Comparison of ENCODE assay signal across 1 cellular context in genomic region chr5:133372306-133373008, GRCh38.
TF ChIP-seq lines count a peak whose summit lies in the region.

No MANE protein-coding gene starts in this region.

TF ChIP-seq in HEK293, 187 proteins besides CTCF, POLR2A, EP300 and RAD21 (continued from another document):
- no peak for TF ChIP-seq ZNF513 (tag by site-specific recombination; IDR thresholded peaks at IDR 0.05)
- TF ChIP-seq ZSCAN23 (tag by site-specific recombination; IDR thresholded peaks at IDR 0.05) = no peak
- TF ChIP-seq, protein P1, sequence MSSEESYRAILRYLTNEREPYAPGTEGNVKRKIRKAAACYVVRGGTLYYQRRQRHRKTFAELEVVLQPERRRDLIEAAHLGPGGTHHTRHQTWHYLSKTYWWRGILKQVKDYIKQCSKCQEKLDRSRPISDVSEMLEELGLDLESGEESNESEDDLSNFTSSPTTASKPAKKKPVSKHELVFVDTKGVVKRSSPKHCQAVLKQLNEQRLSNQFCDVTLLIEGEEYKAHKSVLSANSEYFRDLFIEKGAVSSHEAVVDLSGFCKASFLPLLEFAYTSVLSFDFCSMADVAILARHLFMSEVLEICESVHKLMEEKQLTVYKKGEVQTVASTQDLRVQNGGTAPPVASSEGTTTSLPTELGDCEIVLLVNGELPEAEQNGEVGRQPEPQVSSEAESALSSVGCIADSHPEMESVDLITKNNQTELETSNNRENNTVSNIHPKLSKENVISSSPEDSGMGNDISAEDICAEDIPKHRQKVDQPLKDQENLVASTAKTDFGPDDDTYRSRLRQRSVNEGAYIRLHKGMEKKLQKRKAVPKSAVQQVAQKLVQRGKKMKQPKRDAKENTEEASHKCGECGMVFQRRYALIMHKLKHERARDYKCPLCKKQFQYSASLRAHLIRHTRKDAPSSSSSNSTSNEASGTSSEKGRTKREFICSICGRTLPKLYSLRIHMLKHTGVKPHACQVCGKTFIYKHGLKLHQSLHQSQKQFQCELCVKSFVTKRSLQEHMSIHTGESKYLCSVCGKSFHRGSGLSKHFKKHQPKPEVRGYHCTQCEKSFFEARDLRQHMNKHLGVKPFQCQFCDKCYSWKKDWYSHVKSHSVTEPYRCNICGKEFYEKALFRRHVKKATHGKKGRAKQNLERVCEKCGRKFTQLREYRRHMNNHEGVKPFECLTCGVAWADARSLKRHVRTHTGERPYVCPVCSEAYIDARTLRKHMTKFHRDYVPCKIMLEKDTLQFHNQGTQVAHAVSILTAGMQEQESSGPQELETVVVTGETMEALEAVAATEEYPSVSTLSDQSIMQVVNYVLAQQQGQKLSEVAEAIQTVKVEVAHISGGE (tag by site-specific recombination; conservative IDR thresholded peaks at IDR 0.05; ENCODE audit: low read depth) = no peak
- TF ChIP-seq SETDB1 (IDR thresholded peaks at IDR 0.05; ENCODE audit: insufficient read length, low read length) = no peak
- TF ChIP-seq SCRT2 (tag by site-specific recombination; IDR thresholded peaks at IDR 0.05) = peak; percentile 80
- TF ChIP-seq, protein P2, sequence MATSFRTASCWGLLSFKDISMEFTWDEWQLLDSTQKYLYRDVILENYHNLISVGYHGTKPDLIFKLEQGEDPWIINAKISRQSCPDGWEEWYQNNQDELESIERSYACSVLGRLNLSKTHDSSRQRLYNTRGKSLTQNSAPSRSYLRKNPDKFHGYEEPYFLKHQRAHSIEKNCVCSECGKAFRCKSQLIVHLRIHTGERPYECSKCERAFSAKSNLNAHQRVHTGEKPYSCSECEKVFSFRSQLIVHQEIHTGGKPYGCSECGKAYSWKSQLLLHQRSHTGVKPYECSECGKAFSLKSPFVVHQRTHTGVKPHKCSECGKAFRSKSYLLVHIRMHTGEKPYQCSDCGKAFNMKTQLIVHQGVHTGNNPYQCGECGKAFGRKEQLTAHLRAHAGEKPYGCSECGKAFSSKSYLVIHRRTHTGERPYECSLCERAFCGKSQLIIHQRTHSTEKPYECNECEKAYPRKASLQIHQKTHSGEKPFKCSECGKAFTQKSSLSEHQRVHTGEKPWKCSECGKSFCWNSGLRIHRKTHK (tag by site-specific recombination; IDR thresholded peaks at IDR 0.05) = no peak
- no peak for TF ChIP-seq ZNF114 (tag by site-specific recombination; IDR thresholded peaks at IDR 0.05)
- peak; percentile 87 for TF ChIP-seq ZSCAN16 (tag by site-specific recombination; IDR thresholded peaks at IDR 0.05)
- no peak for TF ChIP-seq BCL11A (tag by site-specific recombination; IDR thresholded peaks at IDR 0.05; ENCODE audit: low read depth)
- TF ChIP-seq ZNF292 (tag by site-specific recombination; IDR thresholded peaks at IDR 0.05; ENCODE audit: borderline replicate concordance, low read depth) = no peak
- no peak for TF ChIP-seq FEZF1 (tag by site-specific recombination; IDR thresholded peaks at IDR 0.05)
- TF ChIP-seq ZNF341 (tag by site-specific recombination; IDR thresholded peaks at IDR 0.05; ENCODE audit: low read depth) = peak; percentile 46; the same call in 1 of the 2 replicates
- no peak for TF ChIP-seq ZNF670 (tag by site-specific recombination; IDR thresholded peaks at IDR 0.05; ENCODE audit: low read depth)
- TF ChIP-seq ZNF558 (tag by site-specific recombination; IDR thresholded peaks at IDR 0.05) = no peak
- no peak for TF ChIP-seq ZNF510 (tag by site-specific recombination; IDR thresholded peaks at IDR 0.05; ENCODE audit: insufficient replicate concordance)
- TF ChIP-seq ZNF624 (tag by site-specific recombination; IDR thresholded peaks at IDR 0.05) = no peak
- TF ChIP-seq ZBTB20 (tag by site-specific recombination; IDR thresholded peaks at IDR 0.05) = no peak
- no peak for TF ChIP-seq TCF7L2 (IDR thresholded peaks at IDR 0.05; ENCODE audit: borderline replicate concordance, low read depth, low read length)
